ENCODE assay signal across 19 cellular contexts in genomic region chr6:35954335-35954734, GRCh38. TPM values are rescaled to one million over a fixed set of nuclear protein-coding genes. Genes with fewer than 3 reads are reported as not detected.
DNase-seq lines count a peak whose midpoint lies in the region; ATAC-seq and TF ChIP-seq lines count a peak whose summit lies in the region.
"Had no signal": no experiment of that assay in that cellular context is flagged by ENCODE, and none has a peak within 500 bp of the region (broad histone marks: within the 10 kb centered on the region; RNA-seq: fewer than 3 reads in every experiment).

No MANE protein-coding gene starts in this region.

- H3K4me1 Mint-ChIP-seq in MCF 10A (ENCODE audit: insufficient read depth, unreplicated experiment) = peaks cover 34% of the 10 kb centered on the region

- H3K36me3 Mint-ChIP-seq in MCF 10A (ENCODE audit: insufficient read depth, unreplicated experiment) = no peaks in the 10 kb centered on the region
- H3K36me3 Mint-ChIP-seq: CD4-positive, alpha-beta memory T cell had no signal

- ATAC-seq in RWPE2 (ENCODE audit: low read depth) (peak; percentile 32; the same call in 2 of the 3 replicates), left colon (peak; percentile 36), GM21526 (IDR thresholded peaks at IDR 0.05; ENCODE audit: low FRiP score, unreplicated experiment) (no peak), HG02759 (IDR thresholded peaks at IDR 0.05; ENCODE audit: unreplicated experiment) (no peak)
- ATAC-seq: A549, HepG2 had no signal

- H4K20me1 ChIP-seq in GM23248 (ENCODE audit: insufficient read depth) = no peaks in the 10 kb centered on the region

- no peaks in the 10 kb centered on the region for H3K9me2 ChIP-seq in GM23248 (ENCODE audit: insufficient read depth)

- no peak overlapping the region for H3K4me2 ChIP-seq in GM23248 (ENCODE audit: unreplicated experiment)
- H3K4me2 ChIP-seq: A549 had no signal

- H3K27ac ChIP-seq in breast epithelium (no peak overlapping the region), RWPE2 (ENCODE audit: poor library complexity, severe bottlenecking) (no peak overlapping the region), tibial nerve (peak overlapping the region in 2 of 4 donors; percentile 75 to 83), GM23248 (no peak overlapping the region)
- H3K27ac ChIP-seq: 22Rv1, A549 had no signal

- H3K4me1 ChIP-seq in breast epithelium (no peaks in the 10 kb centered on the region), RWPE2 (ENCODE audit: insufficient read depth, poor library complexity, severe bottlenecking) (peaks cover 9% of the 10 kb centered on the region), tibial nerve (no peaks in the 10 kb centered on the region), GM23248 (ENCODE audit: insufficient read depth) (no peaks in the 10 kb centered on the region)
- H3K4me1 ChIP-seq: HAP-1 had no signal

- peak overlapping the region; percentile 28 for H3K27ac Mint-ChIP-seq in MCF 10A (ENCODE audit: low read depth, unreplicated experiment)
- H3K27ac Mint-ChIP-seq: CD4-positive, alpha-beta memory T cell; HFFc6 had no signal

- CTCF ChIA-PET in MCF 10A (lab: Yijun Ruan, JAX) = interaction anchor here (0.6 to 2.0 kb wide), 4 partner anchors 9 to 162 kb away, joined by 3 to 7 read pairs (median 4); no protein-coding TSS in a partner anchor

- BruUV-seq in MCF 10A (replicated peaks; lab: Mats Ljungman, UMichigan) = no TSS peak

- TF ChIP-seq EP300 in tibial nerve (IDR thresholded peaks at IDR 0.05) = peak; percentile 51 to 56

- no peak overlapping the region for H2AFZ ChIP-seq in GM23248

- peaks cover 7% of the 10 kb centered on the region; the same call in 1 of the 2 replicates for H3F3A ChIP-seq in GM23248 (ENCODE audit: insufficient read depth)

- H3K27me3 ChIP-seq in breast epithelium (no peaks in the 10 kb centered on the region), RWPE2 (ENCODE audit: insufficient read depth, poor library complexity, severe bottlenecking) (no peaks in the 10 kb centered on the region), tibial nerve (no peaks in the 10 kb centered on the region), GM23248 (replicated peaks; ENCODE audit: insufficient read depth) (no peaks in the 10 kb centered on the region; the same call in 1 of the 2 replicates)

- peaks cover 11% of the 10 kb centered on the region for H3K27me3 Mint-ChIP-seq in MCF 10A (ENCODE audit: insufficient read depth, unreplicated experiment)

- no peaks in the 10 kb centered on the region for H3K36me3 ChIP-seq in breast epithelium
- H3K36me3 ChIP-seq in RWPE2 (ENCODE audit: low read depth) = no peaks in the 10 kb centered on the region
- H3K36me3 ChIP-seq in tibial nerve = no peaks in the 10 kb centered on the region
- H3K36me3 ChIP-seq in GM23248 (ENCODE audit: low read depth) = no peaks in the 10 kb centered on the region
- H3K36me3 ChIP-seq: HAP-1 had no signal

- H3K4me3 Mint-ChIP-seq in MCF 10A (ENCODE audit: unreplicated experiment) = no peak overlapping the region
- H3K4me3 Mint-ChIP-seq: CD14-positive monocyte; CD4-positive, alpha-beta memory T cell; HFFc6 had no signal

- no peak for TF ChIP-seq CTCF in MCF 10A (IDR thresholded peaks at IDR 0.05; ENCODE audit: unreplicated experiment)
- TF ChIP-seq CTCF in breast epithelium (IDR thresholded peaks at IDR 0.05) = no peak
- no peak for TF ChIP-seq CTCF in RWPE2 (IDR thresholded peaks at IDR 0.05; ENCODE audit: poor library complexity, severe bottlenecking)
- no peak for TF ChIP-seq CTCF in tibial nerve (IDR thresholded peaks at IDR 0.05)

- peak; percentile 28 for DNase-seq in MCF 10A (ENCODE audit: unreplicated experiment)
- DNase-seq in breast epithelium (ENCODE audit: low spot score in 2 of 2) = no peak
- no peak for DNase-seq in RWPE2 (ENCODE audit: low spot score)
- DNase-seq in left colon = no peak
- no peak for DNase-seq in tibial nerve (ENCODE audit: low spot score in 2 of 2)
- no peak for DNase-seq in GM23248
- DNase-seq: AML-193; Calu3; CD4-positive, alpha-beta memory T cell; DMS79 treated with DMSO at 0.1 percent for 48 hours; GF-D8 had no signal

- WGBS in tibial nerve, 2 donors = 79 to 86% methylated on average over 7 of the region's 7 CpGs
- WGBS in GM23248 (ENCODE audit: low coverage in 1 of 2, low lambda C conversion rate in 2 of 2, missing lambda C conversion rate in 2 of 2), 2 experiments = 77 to 78% methylated on average over 7 of the region's 7 CpGs

- intact Hi-C loops in MCF 10A (cut with micrococcal nuclease) (loop anchor here (10.0 kb wide), 1 partner anchor 220 kb away; the partner anchor contains the start of gene ARMC12), breast epithelium (cut with DNase I; ENCODE audit: low total_unique reads) (no loop called here), left colon (cut with DNase I, micrococcal nuclease) (no loop called here)

- H3K9me3 ChIP-seq in breast epithelium = no peaks in the 10 kb centered on the region
- H3K9me3 ChIP-seq in RWPE2 (ENCODE audit: severe bottlenecking) = no peaks in the 10 kb centered on the region
- H3K9me3 ChIP-seq in tibial nerve = no peaks in the 10 kb centered on the region
- no peaks in the 10 kb centered on the region for H3K9me3 ChIP-seq in GM23248 (ENCODE audit: low read depth)
- H3K9me3 ChIP-seq: A549, HAP-1 had no signal

- no peak overlapping the region for H3K4me3 ChIP-seq in breast epithelium
- no peak overlapping the region for H3K4me3 ChIP-seq in RWPE2 (ENCODE audit: severe bottlenecking)
- no peak overlapping the region for H3K4me3 ChIP-seq in tibial nerve
- no peak overlapping the region for H3K4me3 ChIP-seq in GM23248
- H3K4me3 ChIP-seq: A549, HAP-1 had no signal

- no peaks in the 10 kb centered on the region for H3K9me3 Mint-ChIP-seq in MCF 10A (ENCODE audit: unreplicated experiment)
- H3K9me3 Mint-ChIP-seq: CD14-positive monocyte; CD4-positive, alpha-beta memory T cell; HFFc6 had no signal

- in situ Hi-C loops in GM23248 (cut with MboI) = no loop called here

- POLR2A ChIA-PET in MCF 10A (lab: Yijun Ruan, JAX) = interaction anchor here (0.8 to 3.9 kb wide), 10 partner anchors 13 to 74 kb away, joined by 3 to 20 read pairs (median 6); partner anchors contain the start of genes MAPK14 and SRPK1

- no peak overlapping the region for H3K9ac ChIP-seq in GM23248

- no peaks in the 10 kb centered on the region for H3K79me2 ChIP-seq in GM23248 (ENCODE audit: insufficient read depth)

- no peak for TF ChIP-seq POLR2A in breast epithelium (IDR thresholded peaks at IDR 0.05)
- TF ChIP-seq POLR2A in tibial nerve (IDR thresholded peaks at IDR 0.05) = peak in 1 of 2 donors; percentile 13

RNA-seq across cellular contexts. Expression of gene SRPK1, which starts 33.4 kb away (rescaled TPM):
- total RNA-seq in MCF 10A (2022) = 80.7 and 83.9 TPM in 2 replicates
- 10 to 100 TPM; 29.1 to 77.7 (median 61.3) TPM for total RNA-seq in breast epithelium
- 10 to 100 TPM; 81.3 to 95.1 TPM for total RNA-seq in left colon
- total RNA-seq in tibial nerve = 10 to 100 TPM; 23.2 to 48.0 (median 40.2) TPM
- 19.0 and 28.9 TPM in 2 replicates for total RNA-seq in GM23248 (2014; rRNA removed; shearing (Covaris generic))
- polyA plus RNA-seq in GM23248 (2016; fragmentation: Nextera tagmentation; extraction: Ambion mirVana) = 36.0 and 44.4 TPM in 2 replicates

Comparison
In these comparisons a context has a peak if more than half of its experiments do, and no peak if none do; other contexts are left out.
1. ATAC-seq: peak in RWPE2 (single experiment) and left colon (single experiment); none in GM21526 (single experiment) and HG02759 (single experiment).